8 cellular contexts compared by ENCODE assay signal in genomic region chr17:43545383-43545632, GRCh38. TPM values are rescaled to one million over a fixed set of nuclear protein-coding genes. Genes with fewer than 3 reads are reported as not detected.
DNase-seq lines count a peak whose midpoint lies in the region; ATAC-seq, FAIRE-seq and TF ChIP-seq lines count a peak whose summit lies in the region.

No MANE protein-coding gene starts in this region.

- DNase-seq in GM06990 (ENCODE audit: extremely low read depth, insufficient read length) (no peak), Karpas-422 (peak; percentile 87), GM19239 (ENCODE audit: insufficient read length, low spot score) (no peak), SKM-1 (lab: John Stamatoyannopoulos, UW; ENCODE audit: unreplicated experiment) (no peak), DMS79 treated with DMSO at 0.1 percent for 48 hours (lab: John Stamatoyannopoulos, UW) (no peak)
- DNase-seq in activated naive CD8-positive, alpha-beta T cell treated with anti-CD3 and anti-CD28 coated beads, Interleukin-2, amount 50 U/mL, for 24 hours: no peak
- no peak for DNase-seq in stimulated activated effector memory CD8-positive, alpha-beta T cell treated with anti-CD3 and anti-CD28 coated beads, Interleukin-12 subunit alpha, Interleukin-12 subunit beta, amount 100 ng/mL, for 72 hours (ENCODE audit: low spot score in 2 of 2)

- no peak for TF ChIP-seq CTCF in GM06990 (IDR thresholded peaks at IDR 0.05; ENCODE audit: insufficient read depth, low read length, poor library complexity, severe bottlenecking)

- H3K9me3 Mint-ChIP-seq in activated naive CD8-positive, alpha-beta T cell treated with anti-CD3 and anti-CD28 coated beads, Interleukin-2, amount 50 U/mL, for 24 hours: no peaks in the 10 kb centered on the region
- H3K9me3 Mint-ChIP-seq in stimulated activated effector memory CD8-positive, alpha-beta T cell treated with anti-CD3 and anti-CD28 coated beads, Interleukin-12 subunit alpha, Interleukin-12 subunit beta, amount 100 ng/mL, for 72 hours: no peaks in the 10 kb centered on the region

- ATAC-seq in activated naive CD8-positive, alpha-beta T cell treated with anti-CD3 and anti-CD28 coated beads, Interleukin-2, amount 50 U/mL, for 24 hours: peak; percentile 7
- peak; percentile 6 for ATAC-seq in stimulated activated effector memory CD8-positive, alpha-beta T cell treated with anti-CD3 and anti-CD28 coated beads, Interleukin-12 subunit alpha, Interleukin-12 subunit beta, amount 100 ng/mL, for 72 hours

- H3K9ac ChIP-seq in Karpas-422 (ENCODE audit: low read length): peak overlapping the region; percentile 81

- no peaks in the 10 kb centered on the region for H3K27me3 ChIP-seq in GM06990 (replicated peaks; ENCODE audit: control insufficient read depth, insufficient read depth, low read length)
- no peaks in the 10 kb centered on the region for H3K27me3 ChIP-seq in Karpas-422 (ENCODE audit: low read length)

- peaks cover 41% of the 10 kb centered on the region for H3K79me2 ChIP-seq in Karpas-422 (ENCODE audit: low read length)

- H2AFZ ChIP-seq in Karpas-422 (ENCODE audit: low read length): peak overlapping the region; percentile 94; the same call in 1 of the 2 replicates

- peaks cover 57% of the 10 kb centered on the region for H3K4me1 ChIP-seq in Karpas-422 (ENCODE audit: low read length)

- H3K27ac Mint-ChIP-seq in activated naive CD8-positive, alpha-beta T cell treated with anti-CD3 and anti-CD28 coated beads, Interleukin-2, amount 50 U/mL, for 24 hours: no peak overlapping the region
- no peak overlapping the region for H3K27ac Mint-ChIP-seq in stimulated activated effector memory CD8-positive, alpha-beta T cell treated with anti-CD3 and anti-CD28 coated beads, Interleukin-12 subunit alpha, Interleukin-12 subunit beta, amount 100 ng/mL, for 72 hours

- no peaks in the 10 kb centered on the region for H3K9me3 ChIP-seq in Karpas-422 (ENCODE audit: low read length)
- no peaks in the 10 kb centered on the region for H3K9me3 ChIP-seq in iPS-18c (ENCODE audit: control insufficient read depth, insufficient read depth, low read length)

- H3K9me2 ChIP-seq in Karpas-422 (replicated peaks; ENCODE audit: insufficient read depth, low read length): no peaks in the 10 kb centered on the region

- H3K27me3 Mint-ChIP-seq in activated naive CD8-positive, alpha-beta T cell treated with anti-CD3 and anti-CD28 coated beads, Interleukin-2, amount 50 U/mL, for 24 hours: peaks cover 54% of the 10 kb centered on the region

- H3K4me2 ChIP-seq in Karpas-422 (ENCODE audit: low read depth, low read length, poor library complexity, severe bottlenecking): peak overlapping the region; percentile 83

- H3K36me3 ChIP-seq in GM06990 (ENCODE audit: control insufficient read depth, insufficient read depth, low read length) (no peaks in the 10 kb centered on the region), Karpas-422 (ENCODE audit: insufficient read depth, low read length) (no peaks in the 10 kb centered on the region)

- no peaks in the 10 kb centered on the region for H3K36me3 Mint-ChIP-seq in activated naive CD8-positive, alpha-beta T cell treated with anti-CD3 and anti-CD28 coated beads, Interleukin-2, amount 50 U/mL, for 24 hours (ENCODE audit: low read depth)
- H3K36me3 Mint-ChIP-seq in stimulated activated effector memory CD8-positive, alpha-beta T cell treated with anti-CD3 and anti-CD28 coated beads, Interleukin-12 subunit alpha, Interleukin-12 subunit beta, amount 100 ng/mL, for 72 hours: peaks cover 4% of the 10 kb centered on the region

- H3K4me1 Mint-ChIP-seq in activated naive CD8-positive, alpha-beta T cell treated with anti-CD3 and anti-CD28 coated beads, Interleukin-2, amount 50 U/mL, for 24 hours: peaks cover 19% of the 10 kb centered on the region
- peaks cover 22% of the 10 kb centered on the region for H3K4me1 Mint-ChIP-seq in stimulated activated effector memory CD8-positive, alpha-beta T cell treated with anti-CD3 and anti-CD28 coated beads, Interleukin-12 subunit alpha, Interleukin-12 subunit beta, amount 100 ng/mL, for 72 hours

- no peak for FAIRE-seq in GM19239 (lab: Jason Lieb, UNC)

- peak overlapping the region; percentile 80 for H3K27ac ChIP-seq in Karpas-422 (ENCODE audit: low read length)

- no peaks in the 10 kb centered on the region for H4K20me1 ChIP-seq in Karpas-422 (ENCODE audit: insufficient read depth, low read depth, low read length)

- peak overlapping the region; percentile 89 for H3K4me3 Mint-ChIP-seq in activated naive CD8-positive, alpha-beta T cell treated with anti-CD3 and anti-CD28 coated beads, Interleukin-2, amount 50 U/mL, for 24 hours
- peak overlapping the region; percentile 85 for H3K4me3 Mint-ChIP-seq in stimulated activated effector memory CD8-positive, alpha-beta T cell treated with anti-CD3 and anti-CD28 coated beads, Interleukin-12 subunit alpha, Interleukin-12 subunit beta, amount 100 ng/mL, for 72 hours

- H3K4me3 ChIP-seq in GM06990 (replicated peaks; ENCODE audit: low read depth, low read length) (peak overlapping the region; percentile 69), Karpas-422 (ENCODE audit: low read length) (peak overlapping the region; percentile 81), iPS-18c (ENCODE audit: insufficient read depth, low read depth, low read length) (peak overlapping the region; percentile 74)

RNA-seq across cellular contexts. Expression of gene ETV4, which starts 0.8 kb away (rescaled TPM):
- 55.5 and 69.1 TPM in 2 replicates for total RNA-seq in Karpas-422 (2014; rRNA removed; shearing (Covaris generic); ENCODE audit: low replicate concordance)
